8 cellular contexts compared by ENCODE assay signal in the genomic region with DNA sequence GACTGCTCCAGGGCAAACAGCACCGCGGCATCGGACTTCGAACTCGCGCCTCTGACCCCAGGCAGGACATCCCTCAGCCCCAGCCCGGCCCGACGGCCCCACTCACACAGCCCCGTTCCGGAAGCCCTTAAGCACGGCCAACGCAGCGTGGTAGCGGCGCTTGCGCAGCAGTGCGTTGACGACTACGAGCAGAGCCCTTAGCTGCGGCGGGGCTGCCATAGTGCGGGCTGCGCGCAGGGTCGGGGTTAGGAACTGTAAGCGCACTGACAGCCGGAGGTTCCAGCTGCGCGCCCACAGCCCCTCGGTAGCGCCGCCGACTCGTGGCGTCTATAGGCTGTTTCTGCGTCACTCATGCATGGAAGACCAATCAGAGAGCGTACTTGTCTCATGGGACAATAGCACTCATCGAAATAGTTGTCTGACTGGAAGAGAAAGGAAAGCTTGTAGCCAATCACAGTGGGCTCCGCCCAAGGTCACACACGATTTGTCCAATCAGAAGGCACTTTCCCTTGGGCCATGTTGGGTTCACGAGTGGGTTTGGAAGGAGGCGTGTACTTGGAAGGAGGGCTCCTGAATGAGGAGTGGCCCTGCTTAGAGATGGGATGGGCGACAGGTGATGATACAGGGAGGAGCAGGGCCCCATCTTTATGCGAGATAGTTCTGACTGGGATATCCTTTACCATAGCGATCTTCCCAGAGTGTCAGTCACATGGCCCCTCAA. TPM values are rescaled to one million over a fixed set of nuclear protein-coding genes. Genes with fewer than 3 reads are reported as not detected.
DNase-seq lines count a peak whose midpoint lies in the region; FAIRE-seq and TF ChIP-seq lines count a peak whose summit lies in the region.

A gene with protein sequence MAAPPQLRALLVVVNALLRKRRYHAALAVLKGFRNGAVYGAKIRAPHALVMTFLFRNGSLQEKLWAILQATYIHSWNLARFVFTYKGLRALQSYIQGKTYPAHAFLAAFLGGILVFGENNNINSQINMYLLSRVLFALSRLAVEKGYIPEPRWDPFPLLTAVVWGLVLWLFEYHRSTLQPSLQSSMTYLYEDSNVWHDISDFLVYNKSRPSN (minus strand): TSS at position 322 of the 721 bp plus-strand sequence. CDS start 103 bp downstream, at position 219.

- no peak within 1 kb of the TSS for H2BK5ac ChIP-seq in H9 (ENCODE audit: insufficient read length, low read length)
- no peak within 1 kb of the TSS for H2BK5ac ChIP-seq in neuronal stem cell (ENCODE audit: low read length)

- H2BK120ac ChIP-seq in H9 (ENCODE audit: low read depth, low read length, poor library complexity, severe bottlenecking) (no peak within 1 kb of the TSS), neuronal stem cell (ENCODE audit: low read depth, low read length) (no peak within 1 kb of the TSS)

- WGBS in H9 (ENCODE audit: extremely low coverage, insufficient read length, low lambda C conversion rate) = no CpG with 5 or more reads among the region's 46 CpGs
- WGBS in neuronal stem cell (ENCODE audit: extremely low coverage in 2 of 2, insufficient read length in 2 of 2, insufficient replicate concordance in 1 of 2), 2 donors = no CpG with 5 or more reads among the region's 46 CpGs

- H3K23me2 ChIP-seq in H9 (ENCODE audit: insufficient read length, low read depth, low read length, poor library complexity, severe bottlenecking) = peaks cover 7% of the 10 kb centered on the region

- no peak within 1 kb of the TSS for H4K91ac ChIP-seq in H9 (ENCODE audit: insufficient read length, low read depth, low read length)
- no peak within 1 kb of the TSS for H4K91ac ChIP-seq in neuronal stem cell (ENCODE audit: low read depth, low read length, poor library complexity)

- H2BK15ac ChIP-seq in H9 (ENCODE audit: low read depth, low read length) (no peak within 1 kb of the TSS), neuronal stem cell (ENCODE audit: low read length) (no peak within 1 kb of the TSS)

- peak within 1 kb of the TSS; percentile 52 for H3K4me2 ChIP-seq in H9 (ENCODE audit: insufficient read depth, insufficient read length, low read length)
- peak within 1 kb of the TSS; percentile 95 for H3K4me2 ChIP-seq in MM.1S (ENCODE audit: low read depth, low read length)
- H3K4me2 ChIP-seq in neuronal stem cell (ENCODE audit: insufficient read depth, low read length, poor library complexity, severe bottlenecking) = peak within 1 kb of the TSS; percentile 70

- no peak within 1 kb of the TSS for H3K18ac ChIP-seq in H9 (ENCODE audit: insufficient read length, low read depth, low read length)
- H3K18ac ChIP-seq in neuronal stem cell (ENCODE audit: low read length) = peak within 1 kb of the TSS; percentile 87

- H4K5ac ChIP-seq in H9 (ENCODE audit: insufficient read length, low read depth, low read length) = no peak within 1 kb of the TSS

- no peak within 1 kb of the TSS for H3K27ac Mint-ChIP-seq in H9

- H3K14ac ChIP-seq in H9 (ENCODE audit: insufficient read depth, low read length) (no peak within 1 kb of the TSS), neuronal stem cell (ENCODE audit: low read length) (no peak within 1 kb of the TSS)

- no peaks in the 10 kb centered on the region for H4K20me1 ChIP-seq in H9 (ENCODE audit: control insufficient read depth, insufficient read depth, insufficient read length)
- no peaks in the 10 kb centered on the region for H4K20me1 ChIP-seq in MM.1S (ENCODE audit: insufficient read depth, low read length)

- H3K9me3 ChIP-seq in H9 (ENCODE audit: control insufficient read depth, low read depth, low read length) (no peaks in the 10 kb centered on the region), MM.1S (replicated peaks; ENCODE audit: insufficient read depth, low read length) (no peaks in the 10 kb centered on the region), neuronal stem cell (replicated peaks in 1 of 2; ENCODE audit: control insufficient read depth in 2 of 2, insufficient read depth in 1 of 2, low read depth in 1 of 2, low read length in 2 of 2) (peaks cover 0 to 2% of the 10 kb centered on the region in 2 donors), subcutaneous abdominal adipose tissue (ENCODE audit: control insufficient read depth in 5 of 5, low read length in 5 of 5) (no peaks in the 10 kb centered on the region)

- H3K27ac ChIP-seq in H9 (ENCODE audit: insufficient read length, low read depth, low read length) = no peak within 1 kb of the TSS
- H3K27ac ChIP-seq in MM.1S (ENCODE audit: low read length) = peak within 1 kb of the TSS; percentile 33; the same call in 1 of the 2 replicates
- no peak within 1 kb of the TSS for H3K27ac ChIP-seq in neuronal stem cell (replicated peaks; ENCODE audit: low read length)
- peak within 1 kb of the TSS; percentile 54 for H3K27ac ChIP-seq in subcutaneous abdominal adipose tissue (ENCODE audit: low read depth, low read length)

- H3K4ac ChIP-seq in H9 (ENCODE audit: low read depth, low read length) (no peak within 1 kb of the TSS), neuronal stem cell (ENCODE audit: low read length) (no peak within 1 kb of the TSS)

- H3K9ac ChIP-seq in H9 (ENCODE audit: extremely low read depth, insufficient read length, low read length) (no peak within 1 kb of the TSS), MM.1S (ENCODE audit: low read length) (peak within 1 kb of the TSS; percentile 71), neuronal stem cell (ENCODE audit: low read depth, low read length, poor library complexity) (peak within 1 kb of the TSS; percentile 68), subcutaneous abdominal adipose tissue (ENCODE audit: low read length in 5 of 5) (peak within 1 kb of the TSS; percentile 35 to 89 (median 64))

- peaks cover 3% of the 10 kb centered on the region in 2 experiments; a peak in 1 of 4 replicates for H3K4me1 Mint-ChIP-seq in H9

- H3K79me1 ChIP-seq in H9 (ENCODE audit: insufficient read depth, low read depth, low read length, poor library complexity, severe bottlenecking) (no peaks in the 10 kb centered on the region), neuronal stem cell (ENCODE audit: low read depth, low read length) (no peaks in the 10 kb centered on the region)

- no peak within 1 kb of the TSS for H3K56ac ChIP-seq in H9 (ENCODE audit: insufficient read length, low read depth, low read length)

- no peaks in the 10 kb centered on the region for H3K36me3 ChIP-seq in MM.1S (replicated peaks; ENCODE audit: insufficient read depth, low read length)
- no peaks in the 10 kb centered on the region for H3K36me3 ChIP-seq in neuronal stem cell (replicated peaks in 1 of 2; ENCODE audit: control insufficient read depth in 2 of 2, insufficient read depth in 2 of 2, low read length in 2 of 2)
- peaks cover 0 to 2% (median 0%) of the 10 kb centered on the region in 5 donors for H3K36me3 ChIP-seq in subcutaneous abdominal adipose tissue (ENCODE audit: control insufficient read depth in 5 of 5, insufficient read depth in 5 of 5, low read length in 5 of 5)

- H3K27me3 ChIP-seq in H9 (ENCODE audit: insufficient read depth, low read length) (no peaks in the 10 kb centered on the region), MM.1S (replicated peaks; ENCODE audit: insufficient read depth, low read length) (no peaks in the 10 kb centered on the region), neuronal stem cell (ENCODE audit: control insufficient read depth in 3 of 3, insufficient read depth in 3 of 3, low read depth in 1 of 3, low read length in 3 of 3) (peaks cover 0 to 3% (median 0%) of the 10 kb centered on the region in 3 experiments), subcutaneous abdominal adipose tissue (ENCODE audit: control insufficient read depth in 5 of 5, insufficient read depth in 4 of 5, low read length in 5 of 5) (no peaks in the 10 kb centered on the region)

- H3F3A ChIP-seq in MM.1S (ENCODE audit: insufficient read depth, low read length) = no peaks in the 10 kb centered on the region

- H3K23ac ChIP-seq in H9 (ENCODE audit: insufficient read length, low read depth, low read length) (no peak within 1 kb of the TSS), neuronal stem cell (ENCODE audit: low read depth, low read length, poor library complexity) (peak within 1 kb of the TSS; percentile 55)

- no peaks in the 10 kb centered on the region for H3K9me2 ChIP-seq in MM.1S (replicated peaks; ENCODE audit: insufficient read depth, low read length)

- H3K36me3 Mint-ChIP-seq in H9 (ENCODE audit: insufficient read depth in 1 of 3, low read depth in 3 of 3) = peaks cover 0 to 2% (median 0%) of the 10 kb centered on the region in 3 experiments; a peak in 1 of 7 replicates

- H3K4me3 ChIP-seq in MM.1S (ENCODE audit: low read length) (peak within 1 kb of the TSS; percentile 92), neuronal stem cell (ENCODE audit: low read length in 2 of 2) (peak within 1 kb of the TSS in 1 of 2 donors; percentile 90), subcutaneous abdominal adipose tissue (ENCODE audit: low read depth in 1 of 5, low read length in 5 of 5) (peak within 1 kb of the TSS; percentile 87 to 94 (median 90))

- FAIRE-seq in frontal cortex (lab: Jason Lieb, UNC) = peak; percentile 88

- TF ChIP-seq CTCF in H9 (conservative IDR thresholded peaks at IDR 0.05) = no peak
- no peak for TF ChIP-seq CTCF in MM.1S (IDR thresholded peaks at IDR 0.05; ENCODE audit: low read length)

- in situ Hi-C loops in SK-MEL-5 (cut with HindIII; ENCODE audit: low pct_unique_long_range_greater_than_20kb, low sequenced_read_pairs) = no loop called here

- H3T11ph ChIP-seq in H9 (ENCODE audit: low read length) = no peak within 1 kb of the TSS

- H4K8ac ChIP-seq in H9 (replicated peaks; ENCODE audit: insufficient read length, low read depth, low read length) (no peak within 1 kb of the TSS), neuronal stem cell (ENCODE audit: low read depth, low read length) (no peak within 1 kb of the TSS)

- H3K4me3 Mint-ChIP-seq in H9 = peak within 1 kb of the TSS; percentile 72 to 83

- H3K9me3 Mint-ChIP-seq in H9 = no peaks in the 10 kb centered on the region; a peak in 1 of 5 replicates

- H3K4me1 ChIP-seq in H9 (ENCODE audit: insufficient read depth, low read length) (no peaks in the 10 kb centered on the region), MM.1S (ENCODE audit: low read length) (peaks cover 7% of the 10 kb centered on the region; the same call in 1 of the 2 replicates), neuronal stem cell (ENCODE audit: control insufficient read depth in 2 of 2, insufficient read depth in 1 of 2, low read depth in 1 of 2, low read length in 2 of 2) (peaks cover 0 to 2% of the 10 kb centered on the region in 2 donors), subcutaneous abdominal adipose tissue (ENCODE audit: control insufficient read depth in 5 of 5, insufficient read depth in 5 of 5, low read length in 5 of 5) (peaks cover 6 to 17% (median 13%) of the 10 kb centered on the region in 5 donors)

- H3K79me2 ChIP-seq in H9 (ENCODE audit: insufficient read depth, low read length) (no peaks in the 10 kb centered on the region), MM.1S (ENCODE audit: low read length) (peaks cover 21% of the 10 kb centered on the region)

- H2AFZ ChIP-seq in H9 (ENCODE audit: low read length) = no peak within 1 kb of the TSS
- peak within 1 kb of the TSS; percentile 98 for H2AFZ ChIP-seq in MM.1S (ENCODE audit: low read length)
- H2AFZ ChIP-seq in neuronal stem cell (ENCODE audit: low read length) = no peak within 1 kb of the TSS

- no peak within 1 kb of the TSS for H2BK20ac ChIP-seq in H9 (ENCODE audit: low read depth, low read length, poor library complexity, severe bottlenecking)

- no peak within 1 kb of the TSS for H2BK12ac ChIP-seq in H9 (ENCODE audit: insufficient read length, low read depth, low read length)
- H2BK12ac ChIP-seq in neuronal stem cell (ENCODE audit: low read length) = peak within 1 kb of the TSS; percentile 75

- H3K27me3 Mint-ChIP-seq in H9 (ENCODE audit: low read depth) = peaks cover 7% of the 10 kb centered on the region

- H2AK5ac ChIP-seq in H9 (ENCODE audit: insufficient read length, low read length) (no peak within 1 kb of the TSS), neuronal stem cell (ENCODE audit: low read depth, low read length) (peak within 1 kb of the TSS; percentile 77)

- DNase-seq in ELR (ENCODE audit: low read depth) = peak; percentile 99
- peak; percentile 93 for DNase-seq in H9
- DNase-seq in MM.1S = peak; percentile 98
- DNase-seq in SK-MEL-5 (ENCODE audit: low read depth, low spot score) = peak; percentile 100
- peak; percentile 88 for DNase-seq in activated naive CD4-positive, alpha-beta T cell treated with Interleukin-2 at 50 U/mL for 16 hours
- DNase-seq in frontal cortex (ENCODE audit: low spot score in 2 of 2) = peak; percentile 92 to 98
- DNase-seq in neuronal stem cell (ENCODE audit: low spot score) = peak; percentile 72

RNA-seq across cellular contexts. Expression of the gene that starts here (rescaled TPM):
- 4.5 and 5.7 TPM in 2 replicates for total RNA-seq in H9 (2021)
- 10.0 and 11.5 TPM in 2 replicates for total RNA-seq in SK-MEL-5 (2014; rRNA removed; shearing (Covaris generic))
- 8.6 and 15.3 TPM in 2 replicates for polyA plus RNA-seq in SK-MEL-5 (2015; cell fraction: cytosol; rRNA removed)
- 1.1 and 1.9 TPM in 2 replicates for polyA plus RNA-seq in SK-MEL-5 (2015; cell fraction: nucleus; rRNA removed)
- 10.6 TPM for total RNA-seq in frontal cortex
- 3.3 TPM for polyA plus RNA-seq in neuronal stem cell (2013, experiment 1 of 2)
- 3.1 TPM for polyA plus RNA-seq in neuronal stem cell (2013, experiment 2 of 2)

Comparison
In these comparisons a context has a peak if more than half of its experiments do, and no peak if none do; other contexts are left out.
1. H3K27ac ChIP-seq: peak in MM.1S (single experiment) and subcutaneous abdominal adipose tissue (single experiment); none in H9 (single experiment) and neuronal stem cell (single experiment).
2. Peak in every context shown above with its lines, with median percentiles within 50 percentile points of each other: DNase-seq and H3K4me2 ChIP-seq.